8 cellular contexts compared by ENCODE assay signal in genomic region chr1:62687421-62687902, GRCh38. TPM values are rescaled to one million over a fixed set of nuclear protein-coding genes. Genes with fewer than 3 reads are reported as not detected.
DNase-seq lines count a peak whose midpoint lies in the region; ATAC-seq and TF ChIP-seq lines count a peak whose summit lies in the region.

No MANE protein-coding gene starts in this region.

- peak overlapping the region; percentile 88 for H3K4me3 ChIP-seq in HUES48 (ENCODE audit: low read depth, low read length)
- H3K4me3 ChIP-seq in breast epithelium: peak overlapping the region; percentile 63 to 94 (median 75)
- H3K4me3 ChIP-seq in skin epidermis: peak overlapping the region; percentile 48 to 97 (median 71)

- H3K4me1 Mint-ChIP-seq in immature natural killer cell: peaks cover 14 to 21% of the 10 kb centered on the region in 2 donors

- peak overlapping the region; percentile 57 to 87 (median 76) for H3K27ac Mint-ChIP-seq in immature natural killer cell

- peaks cover 0 to 5% (median 3%) of the 10 kb centered on the region in 3 donors for H3K27me3 Mint-ChIP-seq in immature natural killer cell (ENCODE audit: low read depth in 3 of 3)

- DNase-seq in breast epithelium (ENCODE audit: low spot score in 2 of 2): no peak
- DNase-seq in immature natural killer cell: peak in 1 of 3 donors; percentile 18
- no peak for DNase-seq in cerebellar nuclear complex (lab: John Stamatoyannopoulos, UW)

- no peaks in the 10 kb centered on the region for H3K36me3 ChIP-seq in ES-I3 (ENCODE audit: insufficient read depth, low read length)
- H3K36me3 ChIP-seq in HUES48 (ENCODE audit: control insufficient read depth, insufficient read depth, low read length): no peaks in the 10 kb centered on the region
- no peaks in the 10 kb centered on the region for H3K36me3 ChIP-seq in breast epithelium

- no peaks in the 10 kb centered on the region for H3K9me3 ChIP-seq in ES-I3 (ENCODE audit: control insufficient read depth, insufficient read depth, low read length)
- H3K9me3 ChIP-seq in HUES48 (ENCODE audit: control insufficient read depth, insufficient read depth, low read length): no peaks in the 10 kb centered on the region
- H3K9me3 ChIP-seq in breast epithelium: no peaks in the 10 kb centered on the region

- peak overlapping the region; percentile 85 for H3K9ac ChIP-seq in ES-I3 (ENCODE audit: low read depth, low read length)
- H3K9ac ChIP-seq in HUES48 (ENCODE audit: low read depth, low read length): peak overlapping the region; percentile 85

- H3K9me3 Mint-ChIP-seq in immature natural killer cell: no peaks in the 10 kb centered on the region

- TF ChIP-seq CTCF in breast epithelium (IDR thresholded peaks at IDR 0.05): no peak

- no peaks in the 10 kb centered on the region for H3K36me3 Mint-ChIP-seq in immature natural killer cell

- no peak for TF ChIP-seq POLR2A in breast epithelium (IDR thresholded peaks at IDR 0.05)

- H3K27ac ChIP-seq in HUES48 (ENCODE audit: low read depth, low read length) (peak overlapping the region; percentile 83), breast epithelium (peak overlapping the region; percentile 85 to 87), skin epidermis (peak overlapping the region; percentile 71 to 98 (median 93))

- H3K4me1 ChIP-seq in ES-I3 (ENCODE audit: insufficient read depth, low read length): peaks cover 11% of the 10 kb centered on the region
- peaks cover 25% of the 10 kb centered on the region; the same call in 1 of the 2 replicates for H3K4me1 ChIP-seq in HUES48 (ENCODE audit: control insufficient read depth, insufficient read depth, low read length)
- H3K4me1 ChIP-seq in breast epithelium: peaks cover 0 to 5% of the 10 kb centered on the region in 2 donors

- H3K4me3 Mint-ChIP-seq in immature natural killer cell: peak overlapping the region; percentile 88 to 95 (median 91)

- intact Hi-C loops in breast epithelium (cut with DNase I; ENCODE audit: low total_unique reads): no loop called here

- ATAC-seq in GM21526 (IDR thresholded peaks at IDR 0.05; ENCODE audit: low FRiP score, unreplicated experiment): peak; percentile 37
- peak; percentile 42 for ATAC-seq in SK-N-SH treated with all-trans-retinoic acid at 6 μM for 48 hours

- H3K27me3 ChIP-seq in HUES48 (ENCODE audit: control insufficient read depth, insufficient read depth, low read length): no peaks in the 10 kb centered on the region
- no peaks in the 10 kb centered on the region for H3K27me3 ChIP-seq in breast epithelium

TF ChIP-seq in SK-N-SH treated with all-trans-retinoic acid at 6 μM for 48 hours, 23 proteins besides CTCF, POLR2A, EP300 and RAD21:
- TF ChIP-seq CSDC2 (CRISPR knock-in tag; IDR thresholded peaks at IDR 0.05) (no peak), BACH2 (CRISPR knock-in tag; IDR thresholded peaks at IDR 0.05; ENCODE audit: borderline replicate concordance) (no peak), PATZ1 (CRISPR knock-in tag; IDR thresholded peaks at IDR 0.05; ENCODE audit: borderline replicate concordance) (no peak), GLIS3 (CRISPR knock-in tag; IDR thresholded peaks at IDR 0.05) (no peak), TSHZ2 (CRISPR knock-in tag; IDR thresholded peaks at IDR 0.05) (no peak), ISL1 (CRISPR knock-in tag; IDR thresholded peaks at IDR 0.05) (no peak), ZFP3 (CRISPR knock-in tag; IDR thresholded peaks at IDR 0.05) (no peak), CSRNP3 (CRISPR knock-in tag; IDR thresholded peaks at IDR 0.05) (no peak), RARB (CRISPR knock-in tag; IDR thresholded peaks at IDR 0.05) (no peak), ZNF8 (CRISPR knock-in tag; IDR thresholded peaks at IDR 0.05) (no peak), ZC3H10 (CRISPR knock-in tag; IDR thresholded peaks at IDR 0.05) (no peak), CREB5 (CRISPR knock-in tag; IDR thresholded peaks at IDR 0.05; ENCODE audit: low read depth) (no peak), ESRRG (CRISPR knock-in tag; IDR thresholded peaks at IDR 0.05) (no peak), ZNF565 (CRISPR knock-in tag; conservative IDR thresholded peaks at IDR 0.05; ENCODE audit: low read depth) (no peak), ZFP30 (CRISPR knock-in tag; IDR thresholded peaks at IDR 0.05) (no peak), ARNTL (CRISPR knock-in tag; IDR thresholded peaks at IDR 0.05; ENCODE audit: borderline replicate concordance, low read depth) (no peak)
TF ChIP-seq in SK-N-SH treated with all-trans-retinoic acid at 6 μM for 48 hours: peak in this region for 0.

RNA-seq across cellular contexts. Expression of gene DOCK7, which starts 0.7 kb away (rescaled TPM):
- total RNA-seq in breast epithelium: 10 to 100 TPM; 35.7 to 60.7 (median 49.2) TPM
- polyA plus RNA-seq in immature natural killer cell: 1 to 10 TPM in 2 of 3 donors, under 1 TPM in 1; 0.55 to 1.6 (median 1.5) TPM
